In genomic region chr1:28718601-28719331, GRCh38 we compare ENCODE assay signal across 1 cellular context.
TF ChIP-seq lines count a peak whose summit lies in the region.

No MANE protein-coding gene starts in this region.

TF ChIP-seq in HEK293, 187 proteins besides CTCF, POLR2A, EP300 and RAD21:
- TF ChIP-seq, protein P1, sequence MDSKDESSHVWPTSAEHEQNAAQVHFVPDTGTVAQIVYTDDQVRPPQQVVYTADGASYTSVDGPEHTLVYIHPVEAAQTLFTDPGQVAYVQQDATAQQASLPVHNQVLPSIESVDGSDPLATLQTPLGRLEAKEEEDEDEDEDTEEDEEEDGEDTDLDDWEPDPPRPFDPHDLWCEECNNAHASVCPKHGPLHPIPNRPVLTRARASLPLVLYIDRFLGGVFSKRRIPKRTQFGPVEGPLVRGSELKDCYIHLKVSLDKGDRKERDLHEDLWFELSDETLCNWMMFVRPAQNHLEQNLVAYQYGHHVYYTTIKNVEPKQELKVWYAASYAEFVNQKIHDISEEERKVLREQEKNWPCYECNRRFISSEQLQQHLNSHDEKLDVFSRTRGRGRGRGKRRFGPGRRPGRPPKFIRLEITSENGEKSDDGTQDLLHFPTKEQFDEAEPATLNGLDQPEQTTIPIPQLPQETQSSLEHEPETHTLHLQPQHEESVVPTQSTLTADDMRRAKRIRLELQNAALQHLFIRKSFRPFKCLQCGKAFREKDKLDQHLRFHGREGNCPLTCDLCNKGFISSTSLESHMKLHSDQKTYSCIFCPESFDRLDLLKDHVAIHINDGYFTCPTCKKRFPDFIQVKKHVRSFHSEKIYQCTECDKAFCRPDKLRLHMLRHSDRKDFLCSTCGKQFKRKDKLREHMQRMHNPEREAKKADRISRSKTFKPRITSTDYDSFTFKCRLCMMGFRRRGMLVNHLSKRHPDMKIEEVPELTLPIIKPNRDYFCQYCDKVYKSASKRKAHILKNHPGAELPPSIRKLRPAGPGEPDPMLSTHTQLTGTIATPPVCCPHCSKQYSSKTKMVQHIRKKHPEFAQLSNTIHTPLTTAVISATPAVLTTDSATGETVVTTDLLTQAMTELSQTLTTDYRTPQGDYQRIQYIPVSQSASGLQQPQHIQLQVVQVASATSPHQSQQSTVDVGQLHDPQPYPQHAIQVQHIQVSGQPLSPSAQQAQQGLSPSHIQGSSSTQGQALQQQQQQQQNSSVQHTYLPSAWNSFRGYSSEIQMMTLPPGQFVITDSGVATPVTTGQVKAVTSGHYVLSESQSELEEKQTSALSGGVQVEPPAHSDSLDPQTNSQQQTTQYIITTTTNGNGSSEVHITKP (tag by site-specific recombination; IDR thresholded peaks at IDR 0.05): 0 out of 2 replicates have a peak, but pooled peaks have one; percentile 10
- TF ChIP-seq ZNF530 (tag by site-specific recombination; IDR thresholded peaks at IDR 0.05; ENCODE audit: low read depth) (no peak), PRDM2 (tag by site-specific recombination; IDR thresholded peaks at IDR 0.05; ENCODE audit: borderline replicate concordance) (no peak), ZBTB8A (tag by site-specific recombination; IDR thresholded peaks at IDR 0.05) (0 out of 2 replicates have a peak, but pooled peaks have one; percentile 22)
